19 cellular contexts compared by ENCODE assay signal in the genomic region with DNA sequence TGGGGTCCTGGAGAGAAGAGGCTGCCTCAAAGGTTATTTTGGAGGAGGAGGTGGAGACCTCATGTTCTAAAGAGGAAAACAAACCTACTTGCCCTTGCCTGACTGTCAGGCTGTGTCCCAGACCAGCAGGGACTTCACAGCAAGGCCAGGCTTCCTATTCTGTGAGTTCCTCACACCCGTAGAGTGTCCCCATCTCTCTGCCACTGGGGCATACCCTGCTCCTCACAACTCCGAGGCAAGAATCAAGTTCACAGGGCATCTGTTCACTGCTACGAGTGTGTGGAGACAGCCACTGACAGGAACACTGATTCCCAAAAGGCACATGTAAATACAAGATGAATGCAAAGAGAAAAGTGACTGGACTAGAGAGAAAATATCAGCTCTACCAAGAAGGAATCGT. TPM values are rescaled to one million over a fixed set of nuclear protein-coding genes. Genes with fewer than 3 reads are reported as not detected.
DNase-seq lines count a peak whose midpoint lies in the region; ATAC-seq, FAIRE-seq and TF ChIP-seq lines count a peak whose summit lies in the region.
"Had no signal": no experiment of that assay in that cellular context is flagged by ENCODE, and none has a peak within 500 bp of the region (broad histone marks: within the 10 kb centered on the region; RNA-seq: fewer than 3 reads in every experiment).

No MANE protein-coding gene starts in this region.

- H3K4me3 ChIP-seq in astrocyte (ENCODE audit: insufficient read depth, low read depth, low read length) (no peak overlapping the region), heart left ventricle (no peak overlapping the region), esophagus squamous epithelium (no peak overlapping the region)

- H3K27ac ChIP-seq in astrocyte (ENCODE audit: low read depth, low read length) (no peak overlapping the region), heart left ventricle (peak overlapping the region in 3 of 12 donors; percentile 34 to 56 (median 51)), esophagus squamous epithelium (no peak overlapping the region)

- H3K4me1 ChIP-seq in astrocyte (ENCODE audit: insufficient read depth, low read length) (peaks cover 13% of the 10 kb centered on the region), heart left ventricle (peaks cover 0 to 53% (median 12%) of the 10 kb centered on the region in 12 donors), esophagus squamous epithelium (peaks cover 0 to 20% (median 0%) of the 10 kb centered on the region in 3 donors)
- H3K4me1 ChIP-seq: BE2C had no signal

- intact Hi-C loops in heart left ventricle (cut with DNase I) = loop anchor here in 3 of 10 donors (2.0 to 10.0 kb wide), 3 partner anchors 19 to 237 kb away; no protein-coding TSS in a partner anchor
- intact Hi-C loops in left ventricle myocardium superior (cut with micrococcal nuclease) = no loop called here
- intact Hi-C loops in esophagus squamous epithelium (cut with DNase I) = no loop called here

- H3K9me3 Mint-ChIP-seq in astrocyte (ENCODE audit: unreplicated experiment) = no peaks in the 10 kb centered on the region
- H3K9me3 Mint-ChIP-seq in stimulated activated naive CD8-positive, alpha-beta T cell treated with anti-CD3 and anti-CD28 coated beads, Interleukin-15, amount 100 ng/mL, for 72 hours = peaks cover 4 to 26% of the 10 kb centered on the region in 2 donors

- H3K36me3 ChIP-seq in astrocyte (ENCODE audit: insufficient read depth, low read length) = no peaks in the 10 kb centered on the region
- H3K36me3 ChIP-seq in heart left ventricle = peaks cover 0 to 2% (median 0%) of the 10 kb centered on the region in 9 donors
- H3K36me3 ChIP-seq in esophagus squamous epithelium = no peaks in the 10 kb centered on the region
- H3K36me3 ChIP-seq: BE2C had no signal

- WGBS in heart left ventricle, 4 donors = 36 to 47% (median 40%) methylated on average over 4 of the region's 4 CpGs
- whole genome bisulfite sequencing in esophagus squamous epithelium, 2 donors = 89 to 95% methylated on average over 1 to 2 of the region's 4 CpGs

- no peaks in the 10 kb centered on the region for H3K36me3 Mint-ChIP-seq in astrocyte (ENCODE audit: low read depth, unreplicated experiment)
- H3K36me3 Mint-ChIP-seq: CD4-positive, CD25-positive, alpha-beta regulatory T cell; CD8-positive, alpha-beta memory T cell; IgD-negative memory B cell had no signal

- H3K27me3 ChIP-seq in astrocyte (ENCODE audit: insufficient read depth, low read length) (no peaks in the 10 kb centered on the region), heart left ventricle (no peaks in the 10 kb centered on the region), esophagus squamous epithelium (no peaks in the 10 kb centered on the region)
- H3K27me3 ChIP-seq: BE2C had no signal

- peak overlapping the region; percentile 67 for H3K27ac Mint-ChIP-seq in astrocyte (ENCODE audit: unreplicated experiment)
- no peak overlapping the region for H3K27ac Mint-ChIP-seq in stimulated activated naive CD8-positive, alpha-beta T cell treated with anti-CD3 and anti-CD28 coated beads, Interleukin-15, amount 100 ng/mL, for 72 hours
- H3K27ac Mint-ChIP-seq: CD4-positive, CD25-positive, alpha-beta regulatory T cell; CD8-positive, alpha-beta memory T cell; H9; IgD-negative memory B cell had no signal

- H3K9ac ChIP-seq in astrocyte (ENCODE audit: low read length) = no peak overlapping the region

- TF ChIP-seq POLR2A in heart left ventricle (IDR thresholded peaks at IDR 0.05) = no peak
- TF ChIP-seq POLR2A in esophagus squamous epithelium (IDR thresholded peaks at IDR 0.05) = no peak

- H3K27me3 Mint-ChIP-seq in astrocyte (ENCODE audit: low read depth, unreplicated experiment) = no peaks in the 10 kb centered on the region
- H3K27me3 Mint-ChIP-seq in stimulated activated naive CD8-positive, alpha-beta T cell treated with anti-CD3 and anti-CD28 coated beads, Interleukin-15, amount 100 ng/mL, for 72 hours = peaks cover 10% of the 10 kb centered on the region
- H3K27me3 Mint-ChIP-seq: CD4-positive, CD25-positive, alpha-beta regulatory T cell; CD8-positive, alpha-beta memory T cell had no signal

- H4K20me1 ChIP-seq in astrocyte (ENCODE audit: insufficient read depth, low read length) = no peaks in the 10 kb centered on the region

- ATAC-seq in heart left ventricle = peak; percentile 21 to 64 (median 50)
- ATAC-seq in left ventricle myocardium superior = peak; percentile 58
- ATAC-seq in stimulated activated naive CD8-positive, alpha-beta T cell treated with anti-CD3 and anti-CD28 coated beads, Interleukin-15, amount 100 ng/mL, for 72 hours = no peak

- H3K4me3 Mint-ChIP-seq in astrocyte (ENCODE audit: unreplicated experiment) = no peak overlapping the region
- no peak overlapping the region for H3K4me3 Mint-ChIP-seq in stimulated activated naive CD8-positive, alpha-beta T cell treated with anti-CD3 and anti-CD28 coated beads, Interleukin-15, amount 100 ng/mL, for 72 hours
- H3K4me3 Mint-ChIP-seq: CD4-positive, CD25-positive, alpha-beta regulatory T cell; CD8-positive, alpha-beta memory T cell; H9; IgD-negative memory B cell had no signal

- H3K9me3 ChIP-seq in astrocyte (ENCODE audit: insufficient read depth, low read depth, low read length) = no peaks in the 10 kb centered on the region
- H3K9me3 ChIP-seq in heart left ventricle = no peaks in the 10 kb centered on the region
- no peaks in the 10 kb centered on the region for H3K9me3 ChIP-seq in esophagus squamous epithelium
- H3K9me3 ChIP-seq: BE2C had no signal

- H3K4me1 Mint-ChIP-seq in astrocyte (ENCODE audit: low read depth, unreplicated experiment) = peaks cover 40% of the 10 kb centered on the region
- H3K4me1 Mint-ChIP-seq in stimulated activated naive CD8-positive, alpha-beta T cell treated with anti-CD3 and anti-CD28 coated beads, Interleukin-15, amount 100 ng/mL, for 72 hours = peaks cover 12% of the 10 kb centered on the region
- H3K4me1 Mint-ChIP-seq: CD4-positive, CD25-positive, alpha-beta regulatory T cell; CD8-positive, alpha-beta memory T cell; IgD-negative memory B cell had no signal

- H3K4me2 ChIP-seq in astrocyte (ENCODE audit: low read length) = no peak overlapping the region

- FAIRE-seq in astrocyte (lab: Jason Lieb, UNC) = no peak
- FAIRE-seq: A204.1, G401.6, HTR-8/SVneo had no signal

- DNase-seq in astrocyte (ENCODE audit: low read depth) (no peak), heart left ventricle (no peak), left ventricle myocardium superior (no peak), DMS79 (lab: John Stamatoyannopoulos, UW) (no peak), esophagus squamous epithelium (lab: John Stamatoyannopoulos, UW) (no peak)
- DNase-seq in stimulated activated naive CD8-positive, alpha-beta T cell treated with anti-CD3 and anti-CD28 coated beads, Interleukin-15, amount 100 ng/mL, for 72 hours = no peak
- DNase-seq: ACHN; BE2C; C1 segment of cervical spinal cord; CD4-positive, CD25-positive, alpha-beta regulatory T cell; CD8-positive, alpha-beta memory T cell; COR-L47; DMS 273 treated with DMSO at 0.1 percent for 48 hours; GOT3; H9 had no signal

- no peak overlapping the region for H2AFZ ChIP-seq in astrocyte (ENCODE audit: low read depth, low read length)

- no peak for TF ChIP-seq CTCF in astrocyte (IDR thresholded peaks at IDR 0.05; ENCODE audit: insufficient read depth, low read depth, low read length)
- no peak for TF ChIP-seq CTCF in heart left ventricle (IDR thresholded peaks at IDR 0.05)
- TF ChIP-seq CTCF in esophagus squamous epithelium (IDR thresholded peaks at IDR 0.05) = no peak

- peaks cover 38% of the 10 kb centered on the region for H3K79me2 ChIP-seq in astrocyte (ENCODE audit: insufficient read depth, low read length)

RNA-seq across cellular contexts. Expression of gene PDE1C, which starts 38.0 kb away (rescaled TPM):
- total RNA-seq in astrocyte (14.9 and 31.6 TPM in 2 replicates), heart left ventricle (100 to 1,000 TPM in 8 of 9 donors, 10 to 100 TPM in 1; 63.7 to 307 (median 143) TPM), left ventricle myocardium superior (192 TPM), esophagus squamous epithelium (10 to 100 TPM in 1 of 4 donors, 1 to 10 TPM in 1, under 1 TPM in 2; 0.19 to 14.5 (median 2.9) TPM)
- 10 to 100 TPM; 35.3 to 42.9 TPM for polyA plus RNA-seq in heart left ventricle
- total RNA-seq: CD4-positive, CD25-positive, alpha-beta regulatory T cell; CD8-positive, alpha-beta memory T cell had no signal
- polyA plus RNA-seq: CD4-positive, CD25-positive, alpha-beta regulatory T cell; CD8-positive, alpha-beta memory T cell; IgD-negative memory B cell had no signal
